In genomic region chr11:65961267-65962135, GRCh38 we compare ENCODE assay signal across 8 cellular contexts. TPM values are rescaled to one million over a fixed set of nuclear protein-coding genes. Genes with fewer than 3 reads are reported as not detected.
DNase-seq lines count a peak whose midpoint lies in the region; ATAC-seq and TF ChIP-seq lines count a peak whose summit lies in the region.

Gene SART1 (plus strand): TSS chr11:65961734. CDS start chr11:65961781, 47 bp downstream.

- H3K4me3 Mint-ChIP-seq in endodermal cell, result peak within 1 kb of the TSS; percentile 92

- H3K56ac ChIP-seq in mesendoderm (ENCODE audit: low read length), result peak within 1 kb of the TSS; percentile 99

- peak within 1 kb of the TSS; percentile 54 for H2BK5ac ChIP-seq in mesendoderm (ENCODE audit: low read length)

- no peaks in the 10 kb centered on the region for H3K27me3 ChIP-seq in OCI-LY1 (ENCODE audit: insufficient read depth, low read length)
- no peaks in the 10 kb centered on the region for H3K27me3 ChIP-seq in endodermal cell (ENCODE audit: control insufficient read depth, insufficient read depth, low read length, poor library complexity, severe bottlenecking)
- H3K27me3 ChIP-seq in mesendoderm (ENCODE audit: insufficient read depth, low read length, poor library complexity), result no peaks in the 10 kb centered on the region

- no peak within 1 kb of the TSS for H2AK5ac ChIP-seq in mesendoderm (ENCODE audit: low read length)

- H3K27ac ChIP-seq in OCI-LY1 (ENCODE audit: low read depth, low read length, poor library complexity, severe bottlenecking) (peak within 1 kb of the TSS; percentile 70), endodermal cell (ENCODE audit: low read depth, low read length) (peak within 1 kb of the TSS; percentile 87), mesendoderm (ENCODE audit: low read depth, low read length) (peak within 1 kb of the TSS; percentile 83)

- no peak within 1 kb of the TSS for H2BK15ac ChIP-seq in mesendoderm (replicated peaks; ENCODE audit: low read depth)

- H4K20me1 ChIP-seq in OCI-LY1 (ENCODE audit: insufficient read depth, low read length), result no peaks in the 10 kb centered on the region

- H3K4me3 ChIP-seq in OCI-LY1 (ENCODE audit: low read depth, low read length, poor library complexity, severe bottlenecking) (peak within 1 kb of the TSS; percentile 100), endodermal cell (ENCODE audit: low read length) (peak within 1 kb of the TSS; percentile 92), mesendoderm (ENCODE audit: low read length) (peak within 1 kb of the TSS; percentile 94)

- H3K23ac ChIP-seq in mesendoderm (ENCODE audit: low read length), result no peak within 1 kb of the TSS

- peak within 1 kb of the TSS; percentile 6 for H3K4ac ChIP-seq in mesendoderm (ENCODE audit: low read depth, low read length)

- H3K4me2 ChIP-seq in OCI-LY1 (ENCODE audit: low read length) (peak within 1 kb of the TSS; percentile 99), mesendoderm (ENCODE audit: low read length) (peak within 1 kb of the TSS; percentile 85)

- peak within 1 kb of the TSS; percentile 59 for H4K5ac ChIP-seq in mesendoderm (ENCODE audit: low read length)

- ATAC-seq in GM21423 (IDR thresholded peaks at IDR 0.05; ENCODE audit: unreplicated experiment), result peak; percentile 81

- in situ Hi-C loops in Caki2 (cut with HindIII; ENCODE audit: low pct_unique_long_range_greater_than_20kb, low sequenced_read_pairs), result no loop called here

- no peak for TF ChIP-seq CTCF in OCI-LY1 (IDR thresholded peaks at IDR 0.05; ENCODE audit: low read length)
- no peak for TF ChIP-seq CTCF in endodermal cell (conservative IDR thresholded peaks at IDR 0.05)

- WGBS in endodermal cell (ENCODE audit: insufficient coverage in 1 of 2, insufficient read length in 1 of 2), 2 experiments, result 0 to 2% methylated on average over 39 to 96 of the region's 96 CpGs
- WGBS in mesendoderm (ENCODE audit: extremely low coverage, insufficient coverage, low lambda C conversion rate), result no CpG with 5 or more reads among the region's 96 CpGs

- no peaks in the 10 kb centered on the region; the same call in 1 of the 2 replicates for H3F3A ChIP-seq in OCI-LY1 (ENCODE audit: insufficient read depth, low read length)

- H3K18ac ChIP-seq in mesendoderm (ENCODE audit: low read length), result peak within 1 kb of the TSS; percentile 35

- 0 out of 2 replicates have a peak within 1 kb of the TSS, but pooled peaks have one; percentile 23 for H2AFZ ChIP-seq in OCI-LY1 (ENCODE audit: low read length)

- H4K8ac ChIP-seq in mesendoderm (ENCODE audit: low read depth, low read length), result peak within 1 kb of the TSS; percentile 95

- H3K4me1 ChIP-seq in OCI-LY1 (ENCODE audit: insufficient read depth, low read length, severe bottlenecking) (peaks cover 31% of the 10 kb centered on the region), endodermal cell (ENCODE audit: control insufficient read depth, insufficient read depth, low read length) (peaks cover 4% of the 10 kb centered on the region), mesendoderm (ENCODE audit: control insufficient read depth, low read depth, low read length) (peaks cover 6% of the 10 kb centered on the region)

- peaks cover 28% of the 10 kb centered on the region for H3K36me3 ChIP-seq in OCI-LY1 (ENCODE audit: insufficient read depth, low read length)
- peaks cover 25% of the 10 kb centered on the region for H3K36me3 ChIP-seq in endodermal cell (ENCODE audit: control insufficient read depth, insufficient read depth, low read length)
- H3K36me3 ChIP-seq in mesendoderm (ENCODE audit: control insufficient read depth, insufficient read depth, low read length), result peaks cover 9% of the 10 kb centered on the region

- H3K27me3 Mint-ChIP-seq in endodermal cell (ENCODE audit: insufficient read depth), result no peaks in the 10 kb centered on the region

- H3K9me3 ChIP-seq in OCI-LY1 (ENCODE audit: low read length) (no peaks in the 10 kb centered on the region), endodermal cell (ENCODE audit: control insufficient read depth, low read length) (no peaks in the 10 kb centered on the region)

- peaks cover 20% of the 10 kb centered on the region for H3K79me1 ChIP-seq in mesendoderm (ENCODE audit: low read length)

- H3K9me2 ChIP-seq in OCI-LY1 (ENCODE audit: low read depth, low read length), result no peaks in the 10 kb centered on the region

- H3K9me3 Mint-ChIP-seq in endodermal cell, result no peaks in the 10 kb centered on the region

- peaks cover 12% of the 10 kb centered on the region for H3K4me1 Mint-ChIP-seq in endodermal cell

- peak; percentile 90 for DNase-seq in Caki2 (ENCODE audit: low read depth)
- DNase-seq in HuH-7 (ENCODE audit: low spot score), result peak; percentile 99
- DNase-seq in activated CD8-positive, alpha-beta memory T cell treated with anti-CD3 and anti-CD28 coated beads, Interleukin-2, amount 50 U/mL, for 24 hours (ENCODE audit: extremely low read depth), result peak; percentile 94
- peak; percentile 99 for DNase-seq in endodermal cell
- peak; percentile 99 for DNase-seq in mesendoderm
- DNase-seq in stimulated activated CD8-positive, alpha-beta memory T cell treated with anti-CD3 and anti-CD28 coated beads, Interleukin-12 subunit alpha, Interleukin-12 subunit beta, amount 100 ng/mL, for 4 hours (ENCODE audit: low read depth), result peak; percentile 93

- no peak within 1 kb of the TSS for H2BK120ac ChIP-seq in mesendoderm (ENCODE audit: low read depth, low read length)

- H3K36me3 Mint-ChIP-seq in endodermal cell (ENCODE audit: low read depth), result peaks cover 26% of the 10 kb centered on the region

- H3K9ac ChIP-seq in OCI-LY1 (ENCODE audit: low read length) (peak within 1 kb of the TSS; percentile 100), endodermal cell (ENCODE audit: extremely low read depth, low read length, poor library complexity, severe bottlenecking) (peak within 1 kb of the TSS; percentile 88), mesendoderm (ENCODE audit: low read length) (peak within 1 kb of the TSS; percentile 97)

- H3K27ac Mint-ChIP-seq in endodermal cell, result peak within 1 kb of the TSS; percentile 95

- H3K79me2 ChIP-seq in OCI-LY1 (ENCODE audit: insufficient read depth, low read length) (peaks cover 13% of the 10 kb centered on the region), mesendoderm (ENCODE audit: control insufficient read depth, insufficient read depth, low read length) (peaks cover 19% of the 10 kb centered on the region)

RNA-seq across cellular contexts. Expression of gene SART1, which starts in this region (rescaled TPM):
- total RNA-seq in Caki2 (2014; rRNA removed; shearing (Covaris generic); ENCODE audit: low replicate concordance), result 28.1 and 68.3 TPM in 2 replicates
- 10 to 100 TPM; 50.6 to 52.0 TPM for total RNA-seq in endodermal cell
- polyA plus RNA-seq in endodermal cell (2013, experiment 1 of 2), result 49.2 TPM
- 40.9 TPM for polyA plus RNA-seq in endodermal cell (2013, experiment 2 of 2)
- polyA plus RNA-seq in mesendoderm (2013, experiment 1 of 2), result 58.3 TPM
- 53.7 TPM for polyA plus RNA-seq in mesendoderm (2013, experiment 2 of 2)

Comparison
In these comparisons a context has a peak if more than half of its experiments do, and no peak if none do; other contexts are left out.
1. Peak in every context shown above with its lines: DNase-seq, ATAC-seq, H3K4me3 ChIP-seq and H3K27ac ChIP-seq.